In the genomic region with DNA sequence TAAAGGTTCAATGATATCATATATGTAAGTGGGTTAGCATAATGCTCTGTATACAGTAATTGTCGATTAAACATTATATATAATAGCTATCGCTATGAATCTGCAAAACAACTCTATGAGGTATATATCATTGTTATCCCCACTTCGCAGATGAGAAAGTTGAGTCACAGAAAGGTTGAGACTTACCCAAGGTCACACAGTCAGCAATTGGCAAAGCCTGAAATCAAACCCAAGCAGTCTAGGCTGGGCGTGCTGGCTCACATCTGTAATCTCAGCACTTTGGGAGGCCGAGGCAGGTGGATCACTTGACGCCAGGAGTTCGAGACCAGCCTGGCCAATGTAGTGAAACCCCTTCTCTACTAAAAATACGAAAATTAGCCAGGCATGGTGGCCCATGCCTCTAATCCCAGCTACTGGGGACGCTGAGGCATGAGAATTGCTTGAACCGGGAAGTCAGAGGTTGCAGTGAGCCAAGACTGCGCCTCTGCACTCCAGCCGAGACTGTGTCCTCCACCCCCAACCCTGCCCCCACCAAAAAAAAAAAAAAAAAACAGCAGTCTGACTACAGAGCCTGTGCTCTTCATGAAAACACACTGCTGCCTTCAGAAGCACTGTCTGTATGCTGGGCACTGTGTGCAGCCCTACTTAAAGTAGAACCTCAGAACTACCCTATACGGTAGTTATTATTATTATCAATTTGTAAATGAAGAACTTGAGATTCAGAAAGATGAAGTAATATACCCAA, we compare ENCODE assay signal across 9 cellular contexts. TPM values are rescaled to one million over a fixed set of nuclear protein-coding genes. Genes with fewer than 3 reads are reported as not detected.
A peak's percentile ranks its signal among the peaks of the same experiment; 100 is the strongest.
DNase-seq lines count a peak whose midpoint lies in the region; ATAC-seq and TF ChIP-seq lines count a peak whose summit lies in the region.
"Had no signal": no experiment of that assay in that cellular context is flagged by ENCODE, and none has a peak within 500 bp of the region (broad histone marks: within the 10 kb centered on the region; RNA-seq: fewer than 3 reads in every experiment).

No MANE protein-coding gene starts in this region.

- 0 out of 2 replicates have a peak overlapping the region, but pooled peaks have one; percentile 21 for H3K23ac ChIP-seq in IMR-90 (ENCODE audit: low read depth, low read length)

- no peaks in the 10 kb centered on the region for H3K9me3 ChIP-seq in BLaER1 treated with 17β-estradiol and CSF1 and Interleukin-3, amounts not matched to agents 10 nM and 100 nM (replicated peaks in 1 of 11)
- H3K9me3 ChIP-seq in IMR-90 (ENCODE audit: control insufficient read depth, insufficient read depth, low read length), result no peaks in the 10 kb centered on the region
- H3K9me3 ChIP-seq in mucosa of rectum (ENCODE audit: control insufficient read depth in 2 of 2, low read length in 2 of 2), result no peaks in the 10 kb centered on the region

- TF ChIP-seq CTCF in IMR-90 (conservative IDR thresholded peaks at IDR 0.05; ENCODE audit: low read depth, low read length), result no peak
- TF ChIP-seq CTCF in astrocyte of the cerebellum (IDR thresholded peaks at IDR 0.05; ENCODE audit: low read depth, low read length, missing control alignments), result no peak

- 0 out of 22 replicates have a peak, but pooled peaks cover 0 to 6% (median 0%) of the 10 kb centered on the region in 11 experiments for H4K20me1 ChIP-seq in BLaER1 treated with 17β-estradiol and CSF1 and Interleukin-3, amounts not matched to agents 10 nM and 100 nM
- no peaks in the 10 kb centered on the region; the same call in 1 of the 2 replicates for H4K20me1 ChIP-seq in IMR-90 (ENCODE audit: insufficient read depth, low read length)

- H4K5ac ChIP-seq in IMR-90 (ENCODE audit: low read depth, low read length), result no peak overlapping the region

- H3K56ac ChIP-seq in IMR-90 (ENCODE audit: extremely low read depth, insufficient read depth, low read length), result no peak overlapping the region

- peak overlapping the region; percentile 79 to 98 (median 94); a peak in 16 of 22 replicates for H3K4me2 ChIP-seq in BLaER1 treated with 17β-estradiol and CSF1 and Interleukin-3, amounts not matched to agents 10 nM and 100 nM
- H3K4me2 ChIP-seq in IMR-90 (ENCODE audit: low read depth, low read length), result 0 out of 2 replicates have a peak overlapping the region, but pooled peaks have one; percentile 91

- dilution Hi-C loops in IMR-90 (cut with HindIII; ENCODE audit: low sequenced_read_pairs, unreplicated experiment), result no loop called here

- WGBS in IMR-90 (ENCODE audit: extremely low coverage in 2 of 2, insufficient read length in 1 of 2), 2 experiments, result 90% methylated on average over 6 of the region's 13 CpGs; no CpG with 5 or more reads in 1 of the 2 experiments

- no peak overlapping the region for H2BK15ac ChIP-seq in IMR-90 (ENCODE audit: low read depth, low read length)

- peaks cover 5 to 36% (median 25%) of the 10 kb centered on the region in 11 experiments for H3K36me3 ChIP-seq in BLaER1 treated with 17β-estradiol and CSF1 and Interleukin-3, amounts not matched to agents 10 nM and 100 nM
- H3K36me3 ChIP-seq in IMR-90 (ENCODE audit: control insufficient read depth, insufficient read depth, low read length) (peaks cover 17% of the 10 kb centered on the region), mucosa of rectum (ENCODE audit: control insufficient read depth in 2 of 2, insufficient read depth in 2 of 2, low read length in 2 of 2) (peaks cover 12 to 19% of the 10 kb centered on the region in 2 donors)

- no peak overlapping the region for H2BK5ac ChIP-seq in IMR-90 (ENCODE audit: low read depth, low read length, poor library complexity, severe bottlenecking)

- no peak overlapping the region for H3K18ac ChIP-seq in IMR-90 (ENCODE audit: low read depth, low read length)

- no peak for TF ChIP-seq POLR2A in IMR-90 (IDR thresholded peaks at IDR 0.05; ENCODE audit: low read depth, low read length)

- H3K4ac ChIP-seq in IMR-90 (ENCODE audit: low read depth, low read length), result no peak overlapping the region

- H2AFZ ChIP-seq in IMR-90 (replicated peaks; ENCODE audit: low read length, poor library complexity), result no peak overlapping the region

- intact Hi-C loops in IMR-90 (cut with micrococcal nuclease), result no loop called here

- CTCF ChIA-PET in IMR-90 (lab: Yijun Ruan, JAX), result no interaction called here

- H3K14ac ChIP-seq in IMR-90 (replicated peaks; ENCODE audit: low read depth, low read length), result no peak overlapping the region

- no TSS peak for BruUV-seq in IMR-90 (replicated peaks; lab: Mats Ljungman, UMichigan)

- peak overlapping the region in 4 of 11 experiments; percentile 76 to 82 (median 80); a peak in 5 of 22 replicates for H3K27ac ChIP-seq in BLaER1 treated with 17β-estradiol and CSF1 and Interleukin-3, amounts not matched to agents 10 nM and 100 nM
- H3K27ac ChIP-seq in IMR-90 (ENCODE audit: insufficient read depth, low read length) (no peak overlapping the region), mucosa of rectum (ENCODE audit: low read depth in 2 of 2, low read length in 2 of 2) (no peak overlapping the region)

- no peak for TF ChIP-seq RAD21 in IMR-90 (IDR thresholded peaks at IDR 0.05; ENCODE audit: low read length)

- 0 out of 2 replicates have a peak overlapping the region, but pooled peaks have one; percentile 81 for H2AK5ac ChIP-seq in IMR-90 (ENCODE audit: low read depth, low read length)

- H2BK20ac ChIP-seq in IMR-90 (ENCODE audit: low read depth, low read length), result no peak overlapping the region

- H3K9ac ChIP-seq in BLaER1 treated with 17β-estradiol and CSF1 and Interleukin-3, amounts not matched to agents 10 nM and 100 nM, result peak overlapping the region in 6 of 11 experiments; percentile 67 to 80 (median 76); a peak in 9 of 22 replicates
- no peak overlapping the region for H3K9ac ChIP-seq in IMR-90 (ENCODE audit: low read depth, low read length)
- H3K9ac ChIP-seq in mucosa of rectum (ENCODE audit: low read depth in 1 of 2, low read length in 2 of 2), result no peak overlapping the region

- DNase-seq in IMR-90, result no peak
- DNase-seq in astrocyte of the cerebellum (ENCODE audit: low read depth), result no peak
- no peak for DNase-seq in ecto neural progenitor cell (ENCODE audit: low spot score)
- no peak for DNase-seq in foreskin melanocyte
- DNase-seq: left colon had no signal

- no peak overlapping the region for H4K8ac ChIP-seq in IMR-90 (ENCODE audit: low read depth in 2 of 2, low read length in 2 of 2)

- H3K4me1 ChIP-seq in BLaER1 treated with 17β-estradiol and CSF1 and Interleukin-3, amounts not matched to agents 10 nM and 100 nM, result peaks cover 40 to 61% (median 57%) of the 10 kb centered on the region in 10 experiments
- peaks cover 13% of the 10 kb centered on the region; the same call in 1 of the 2 replicates for H3K4me1 ChIP-seq in IMR-90 (ENCODE audit: control insufficient read depth, insufficient read depth, low read length)
- peaks cover 12 to 15% of the 10 kb centered on the region in 2 donors for H3K4me1 ChIP-seq in mucosa of rectum (ENCODE audit: control insufficient read depth in 2 of 2, insufficient read depth in 2 of 2, low read length in 2 of 2)

- in situ Hi-C loops in IMR-90 (cut with MboI; ENCODE audit: low sequenced_read_pairs) (loop anchor here (25.0 kb wide), 1 partner anchor 359 kb away; a partner anchor contains a TSS), astrocyte of the cerebellum (cut with HindIII; ENCODE audit: low sequenced_read_pairs) (no loop called here)

- POLR2A ChIA-PET in IMR-90 (lab: Charles Lee; ENCODE audit: unreplicated experiment), result no interaction called here

- ATAC-seq in IMR-90 (ENCODE audit: low read depth) (no peak), HG02759 (IDR thresholded peaks at IDR 0.05; ENCODE audit: unreplicated experiment) (no peak), GM18517 (IDR thresholded peaks at IDR 0.05; ENCODE audit: unreplicated experiment) (no peak)
- ATAC-seq: left colon had no signal

- H3K27me3 ChIP-seq in BLaER1 treated with 17β-estradiol and CSF1 and Interleukin-3, amounts not matched to agents 10 nM and 100 nM, result no peaks in the 10 kb centered on the region
- H3K27me3 ChIP-seq in IMR-90 (ENCODE audit: control insufficient read depth, insufficient read depth, low read length) (no peaks in the 10 kb centered on the region), mucosa of rectum (ENCODE audit: control insufficient read depth in 2 of 2, insufficient read depth in 2 of 2, low read length in 2 of 2) (peaks cover 0 to 6% of the 10 kb centered on the region in 2 donors)

- H2AK9ac ChIP-seq in IMR-90 (replicated peaks; ENCODE audit: low read depth, low read length, poor library complexity), result no peak overlapping the region

- peaks cover 2 to 22% of the 10 kb centered on the region in 2 experiments; a peak in 3 of 4 replicates for H3K79me1 ChIP-seq in IMR-90 (ENCODE audit: low read depth in 1 of 2, low read length in 2 of 2)

- H3K9me1 ChIP-seq in IMR-90 (ENCODE audit: insufficient read depth, low read length), result peaks cover 10% of the 10 kb centered on the region

- no peak overlapping the region for H4K91ac ChIP-seq in IMR-90 (ENCODE audit: insufficient read depth, low read depth, low read length)

- no peak overlapping the region for H2BK120ac ChIP-seq in IMR-90 (ENCODE audit: low read depth, low read length)

- peak overlapping the region in 2 of 10 experiments; percentile 61 to 68; a peak in 4 of 20 replicates for H3K4me3 ChIP-seq in BLaER1 treated with 17β-estradiol and CSF1 and Interleukin-3, amounts not matched to agents 10 nM and 100 nM
- no peak overlapping the region for H3K4me3 ChIP-seq in IMR-90 (ENCODE audit: insufficient read depth, low read depth, low read length)
- H3K4me3 ChIP-seq in astrocyte of the cerebellum (ENCODE audit: low read depth, low read length), result peak overlapping the region; percentile 82
- H3K4me3 ChIP-seq in mucosa of rectum (ENCODE audit: low read length in 2 of 2), result peak overlapping the region; percentile 42 to 86

RNA-seq across cellular contexts. Expression of a gene that starts 1.3 kb away (rescaled TPM):
- 19.7 and 21.0 TPM in 2 replicates for total RNA-seq in IMR-90 (2012; rRNA removed)
- 43.2 and 52.5 TPM in 2 replicates for polyA plus RNA-seq in IMR-90 (2012; rRNA removed)
- 67.7 and 72.0 TPM in 2 replicates for polyA plus RNA-seq in IMR-90 (2012; cell fraction: cytosol; rRNA removed)
- 16.3 and 55.1 TPM in 2 replicates for polyA plus RNA-seq in IMR-90 (2012; cell fraction: nucleus; rRNA removed; ENCODE audit: low replicate concordance)

RNA-seq across cellular contexts. Expression of a gene that starts 5.2 kb away (rescaled TPM):
- 1.9 and 2.5 TPM in 2 replicates for total RNA-seq in IMR-90 (2012; rRNA removed)
- polyA plus RNA-seq in IMR-90 (2012; rRNA removed), result 22.3 and 31.1 TPM in 2 replicates
- 12.9 and 43.9 TPM in 2 replicates for polyA plus RNA-seq in IMR-90 (2012; cell fraction: cytosol; rRNA removed)
- 101 and 104 TPM in 2 replicates for polyA plus RNA-seq in IMR-90 (2012; cell fraction: nucleus; rRNA removed; ENCODE audit: low replicate concordance)

RNA-seq across cellular contexts. Expression of a gene that starts 19.7 kb away (rescaled TPM):
- total RNA-seq in IMR-90 (2012; rRNA removed), result 19.9 and 20.0 TPM in 2 replicates
- 50.1 and 50.2 TPM in 2 replicates for polyA plus RNA-seq in IMR-90 (2012; rRNA removed)
- polyA plus RNA-seq in IMR-90 (2012; cell fraction: cytosol; rRNA removed), result 36.6 and 48.1 TPM in 2 replicates
- polyA plus RNA-seq in IMR-90 (2012; cell fraction: nucleus; rRNA removed; ENCODE audit: low replicate concordance), result 85.4 and 121 TPM in 2 replicates

RNA-seq across cellular contexts. Expression of a gene that starts 46.6 kb away (rescaled TPM):
- total RNA-seq in IMR-90 (2012; rRNA removed), result not detected in 2 replicates
- polyA plus RNA-seq in IMR-90 (2012; rRNA removed), result not detected in 2 replicates
- polyA plus RNA-seq in IMR-90 (2012; cell fraction: cytosol; rRNA removed), result not detected in 2 replicates
- not detected in 2 replicates for polyA plus RNA-seq in IMR-90 (2012; cell fraction: nucleus; rRNA removed; ENCODE audit: low replicate concordance)

RNA-seq across cellular contexts. Expression of a gene that starts 50.0 kb away (rescaled TPM):
- 0.18 and 0.28 TPM in 2 replicates for total RNA-seq in IMR-90 (2012; rRNA removed)
- polyA plus RNA-seq in IMR-90 (2012; rRNA removed), result 2.4 TPM in 2 replicates
- 1.1 and 1.4 TPM in 2 replicates for polyA plus RNA-seq in IMR-90 (2012; cell fraction: cytosol; rRNA removed)
- 13.1 and 45.3 TPM in 2 replicates for polyA plus RNA-seq in IMR-90 (2012; cell fraction: nucleus; rRNA removed; ENCODE audit: low replicate concordance)

Comparison
In these comparisons a context has a peak if more than half of its experiments do, and no peak if none do; other contexts are left out.
1. H3K9ac ChIP-seq: peak in BLaER1 treated with 17β-estradiol and CSF1 and Interleukin-3, amounts not matched to agents 10 nM and 100 nM (6 of 11); none in IMR-90 (single experiment) and mucosa of rectum (0 of 2).